ENCODE assay signal across 1 cellular context in the genomic region with DNA sequence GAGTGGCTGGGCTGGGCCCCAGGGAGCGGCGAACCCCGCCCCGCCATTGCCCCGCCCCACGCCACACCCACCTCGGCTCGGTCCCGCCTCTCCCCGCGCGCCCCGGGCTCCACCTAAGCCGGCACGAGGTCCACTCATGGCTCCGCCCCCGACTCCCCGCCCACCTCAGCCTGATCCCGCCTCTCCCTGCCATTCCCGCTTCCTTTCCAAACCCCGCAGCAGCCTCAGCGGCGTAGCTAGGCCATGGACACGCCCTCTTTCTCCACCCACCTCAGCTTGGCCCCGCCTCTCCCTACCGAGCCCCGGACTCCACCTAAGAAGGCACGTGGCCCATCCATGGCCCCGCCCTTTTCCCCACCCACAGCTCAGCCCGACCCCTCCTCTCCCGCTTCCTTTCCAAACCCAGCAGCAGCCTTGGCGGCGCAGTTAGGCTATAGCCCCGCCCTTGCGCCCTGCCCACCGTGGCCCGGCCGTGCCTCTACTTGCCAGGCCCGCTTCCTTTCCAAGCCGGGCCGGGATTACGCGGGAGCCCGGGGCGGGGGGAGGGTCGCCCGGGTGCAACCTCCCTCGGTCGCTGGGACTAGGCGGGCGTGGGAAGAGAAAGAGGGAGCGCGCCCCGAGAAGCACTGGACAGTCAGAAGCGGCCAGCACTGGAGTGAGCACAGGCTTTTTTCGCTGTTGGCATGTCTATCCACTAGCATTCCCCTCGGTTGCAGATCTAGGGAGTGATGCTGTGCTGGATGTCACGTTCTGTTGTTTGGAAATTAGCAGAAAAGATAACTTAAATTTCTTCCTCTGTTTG.
TF ChIP-seq lines count a peak whose summit lies in the region.

A gene with protein sequence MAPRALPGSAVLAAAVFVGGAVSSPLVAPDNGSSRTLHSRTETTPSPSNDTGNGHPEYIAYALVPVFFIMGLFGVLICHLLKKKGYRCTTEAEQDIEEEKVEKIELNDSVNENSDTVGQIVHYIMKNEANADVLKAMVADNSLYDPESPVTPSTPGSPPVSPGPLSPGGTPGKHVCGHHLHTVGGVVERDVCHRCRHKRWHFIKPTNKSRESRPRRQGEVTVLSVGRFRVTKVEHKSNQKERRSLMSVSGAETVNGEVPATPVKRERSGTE (minus strand): TSS at position 4 of the 802 bp plus-strand sequence. CDS start 89 bp downstream, outside the sequence.

TF ChIP-seq in HepG2, 621 proteins besides CTCF, POLR2A, EP300 and RAD21 (continued from another document and continues in another):
- TF ChIP-seq SAP130 (CRISPR knock-in tag; IDR thresholded peaks at IDR 0.05; ENCODE audit: low read depth) (peak; percentile 84), ZNF354B (CRISPR knock-in tag; IDR thresholded peaks at IDR 0.05) (0 out of 2 replicates have a peak, but pooled peaks have one; percentile 56), ZNF224 (CRISPR knock-in tag; IDR thresholded peaks at IDR 0.05) (no peak), ARNTL (CRISPR knock-in tag; IDR thresholded peaks at IDR 0.05) (peak; percentile 96), ZNF768 (CRISPR knock-in tag; IDR thresholded peaks at IDR 0.05) (no peak), ZNF235 (CRISPR knock-in tag; IDR thresholded peaks at IDR 0.05; ENCODE audit: borderline replicate concordance) (no peak), ZNF572 (CRISPR knock-in tag; IDR thresholded peaks at IDR 0.05) (0 out of 2 replicates have a peak, but pooled peaks have one; percentile 45), ZSCAN29 (CRISPR knock-in tag; conservative IDR thresholded peaks at IDR 0.05) (peak; percentile 93), ZBTB7B (CRISPR knock-in tag; IDR thresholded peaks at IDR 0.05) (no peak), CENPX (CRISPR knock-in tag; IDR thresholded peaks at IDR 0.05) (no peak), ZBTB38 (CRISPR knock-in tag; IDR thresholded peaks at IDR 0.05) (no peak; the same call in 1 of the 2 replicates), CHD4 (IDR thresholded peaks at IDR 0.05; ENCODE audit: borderline replicate concordance, low read length) (0 out of 2 replicates have a peak, but pooled peaks have one; percentile 36), MBNL3 (CRISPR knock-in tag; conservative IDR thresholded peaks at IDR 0.05) (no peak), NFE2L1 (CRISPR knock-in tag; IDR thresholded peaks at IDR 0.05; ENCODE audit: borderline replicate concordance) (no peak), ZNF562 (CRISPR knock-in tag; IDR thresholded peaks at IDR 0.05; ENCODE audit: borderline replicate concordance) (no peak), MAZ (IDR thresholded peaks at IDR 0.05; ENCODE audit: borderline replicate concordance, low read depth, low read length) (peak; percentile 58; the same call in 1 of the 2 replicates), MAZ (CRISPR knock-in tag; IDR thresholded peaks at IDR 0.05; ENCODE audit: low read depth) (no peak), ZNF564 (CRISPR knock-in tag; IDR thresholded peaks at IDR 0.05) (peak; percentile 8; the same call in 1 of the 2 replicates), BORCS8-MEF2B (CRISPR knock-in tag; IDR thresholded peaks at IDR 0.05) (no peak), PTBP1 (IDR thresholded peaks at IDR 0.05; ENCODE audit: low read depth, low read length, poor library complexity, severe bottlenecking) (no peak), BCL6 (CRISPR knock-in tag; IDR thresholded peaks at IDR 0.05) (no peak; the same call in 1 of the 2 replicates), ZMAT3 (CRISPR knock-in tag; conservative IDR thresholded peaks at IDR 0.05) (no peak), ZNF317 (CRISPR knock-in tag; IDR thresholded peaks at IDR 0.05) (peak; percentile 81; the same call in 1 of the 2 replicates), SALL1 (CRISPR knock-in tag; IDR thresholded peaks at IDR 0.05) (peak; percentile 58), TAF15 (IDR thresholded peaks at IDR 0.05; ENCODE audit: low read depth, low read length, poor library complexity, severe bottlenecking) (no peak), PHF8 (CRISPR knock-in tag; IDR thresholded peaks at IDR 0.05) (peak; percentile 32; the same call in 1 of the 2 replicates), YY1 (IDR thresholded peaks at IDR 0.05; ENCODE audit: insufficient read depth, insufficient replicate concordance, low read depth, low read length) (no peak), POGZ (CRISPR knock-in tag; IDR thresholded peaks at IDR 0.05) (peak; percentile 63; the same call in 1 of the 2 replicates), ZNF709 (CRISPR knock-in tag; IDR thresholded peaks at IDR 0.05) (0 out of 2 replicates have a peak, but pooled peaks have one; percentile 4), ZNF350 (CRISPR knock-in tag; IDR thresholded peaks at IDR 0.05; ENCODE audit: borderline replicate concordance, low read depth) (peak; percentile 38; the same call in 1 of the 2 replicates)
- TF ChIP-seq, protein P1, sequence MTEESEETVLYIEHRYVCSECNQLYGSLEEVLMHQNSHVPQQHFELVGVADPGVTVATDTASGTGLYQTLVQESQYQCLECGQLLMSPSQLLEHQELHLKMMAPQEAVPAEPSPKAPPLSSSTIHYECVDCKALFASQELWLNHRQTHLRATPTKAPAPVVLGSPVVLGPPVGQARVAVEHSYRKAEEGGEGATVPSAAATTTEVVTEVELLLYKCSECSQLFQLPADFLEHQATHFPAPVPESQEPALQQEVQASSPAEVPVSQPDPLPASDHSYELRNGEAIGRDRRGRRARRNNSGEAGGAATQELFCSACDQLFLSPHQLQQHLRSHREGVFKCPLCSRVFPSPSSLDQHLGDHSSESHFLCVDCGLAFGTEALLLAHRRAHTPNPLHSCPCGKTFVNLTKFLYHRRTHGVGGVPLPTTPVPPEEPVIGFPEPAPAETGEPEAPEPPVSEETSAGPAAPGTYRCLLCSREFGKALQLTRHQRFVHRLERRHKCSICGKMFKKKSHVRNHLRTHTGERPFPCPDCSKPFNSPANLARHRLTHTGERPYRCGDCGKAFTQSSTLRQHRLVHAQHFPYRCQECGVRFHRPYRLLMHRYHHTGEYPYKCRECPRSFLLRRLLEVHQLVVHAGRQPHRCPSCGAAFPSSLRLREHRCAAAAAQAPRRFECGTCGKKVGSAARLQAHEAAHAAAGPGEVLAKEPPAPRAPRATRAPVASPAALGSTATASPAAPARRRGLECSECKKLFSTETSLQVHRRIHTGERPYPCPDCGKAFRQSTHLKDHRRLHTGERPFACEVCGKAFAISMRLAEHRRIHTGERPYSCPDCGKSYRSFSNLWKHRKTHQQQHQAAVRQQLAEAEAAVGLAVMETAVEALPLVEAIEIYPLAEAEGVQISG (CRISPR knock-in tag; IDR thresholded peaks at IDR 0.05) = peak; percentile 89
- TF ChIP-seq, protein P2, sequence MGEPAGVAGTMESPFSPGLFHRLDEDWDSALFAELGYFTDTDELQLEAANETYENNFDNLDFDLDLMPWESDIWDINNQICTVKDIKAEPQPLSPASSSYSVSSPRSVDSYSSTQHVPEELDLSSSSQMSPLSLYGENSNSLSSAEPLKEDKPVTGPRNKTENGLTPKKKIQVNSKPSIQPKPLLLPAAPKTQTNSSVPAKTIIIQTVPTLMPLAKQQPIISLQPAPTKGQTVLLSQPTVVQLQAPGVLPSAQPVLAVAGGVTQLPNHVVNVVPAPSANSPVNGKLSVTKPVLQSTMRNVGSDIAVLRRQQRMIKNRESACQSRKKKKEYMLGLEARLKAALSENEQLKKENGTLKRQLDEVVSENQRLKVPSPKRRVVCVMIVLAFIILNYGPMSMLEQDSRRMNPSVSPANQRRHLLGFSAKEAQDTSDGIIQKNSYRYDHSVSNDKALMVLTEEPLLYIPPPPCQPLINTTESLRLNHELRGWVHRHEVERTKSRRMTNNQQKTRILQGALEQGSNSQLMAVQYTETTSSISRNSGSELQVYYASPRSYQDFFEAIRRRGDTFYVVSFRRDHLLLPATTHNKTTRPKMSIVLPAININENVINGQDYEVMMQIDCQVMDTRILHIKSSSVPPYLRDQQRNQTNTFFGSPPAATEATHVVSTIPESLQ (CRISPR knock-in tag; conservative IDR thresholded peaks at IDR 0.05) = no peak
- TF ChIP-seq, protein P3, sequence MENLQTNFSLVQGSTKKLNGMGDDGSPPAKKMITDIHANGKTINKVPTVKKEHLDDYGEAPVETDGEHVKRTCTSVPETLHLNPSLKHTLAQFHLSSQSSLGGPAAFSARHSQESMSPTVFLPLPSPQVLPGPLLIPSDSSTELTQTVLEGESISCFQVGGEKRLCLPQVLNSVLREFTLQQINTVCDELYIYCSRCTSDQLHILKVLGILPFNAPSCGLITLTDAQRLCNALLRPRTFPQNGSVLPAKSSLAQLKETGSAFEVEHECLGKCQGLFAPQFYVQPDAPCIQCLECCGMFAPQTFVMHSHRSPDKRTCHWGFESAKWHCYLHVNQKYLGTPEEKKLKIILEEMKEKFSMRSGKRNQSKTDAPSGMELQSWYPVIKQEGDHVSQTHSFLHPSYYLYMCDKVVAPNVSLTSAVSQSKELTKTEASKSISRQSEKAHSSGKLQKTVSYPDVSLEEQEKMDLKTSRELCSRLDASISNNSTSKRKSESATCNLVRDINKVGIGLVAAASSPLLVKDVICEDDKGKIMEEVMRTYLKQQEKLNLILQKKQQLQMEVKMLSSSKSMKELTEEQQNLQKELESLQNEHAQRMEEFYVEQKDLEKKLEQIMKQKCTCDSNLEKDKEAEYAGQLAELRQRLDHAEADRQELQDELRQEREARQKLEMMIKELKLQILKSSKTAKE (CRISPR knock-in tag; IDR thresholded peaks at IDR 0.05; ENCODE audit: borderline replicate concordance) = peak; percentile 40; the same call in 1 of the 2 replicates
- TF ChIP-seq, protein P4, sequence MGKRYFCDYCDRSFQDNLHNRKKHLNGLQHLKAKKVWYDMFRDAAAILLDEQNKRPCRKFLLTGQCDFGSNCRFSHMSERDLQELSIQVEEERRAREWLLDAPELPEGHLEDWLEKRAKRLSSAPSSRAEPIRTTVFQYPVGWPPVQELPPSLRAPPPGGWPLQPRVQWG (CRISPR knock-in tag; IDR thresholded peaks at IDR 0.05; ENCODE audit: borderline replicate concordance, low read depth) = no peak
- TF ChIP-seq, protein P5, sequence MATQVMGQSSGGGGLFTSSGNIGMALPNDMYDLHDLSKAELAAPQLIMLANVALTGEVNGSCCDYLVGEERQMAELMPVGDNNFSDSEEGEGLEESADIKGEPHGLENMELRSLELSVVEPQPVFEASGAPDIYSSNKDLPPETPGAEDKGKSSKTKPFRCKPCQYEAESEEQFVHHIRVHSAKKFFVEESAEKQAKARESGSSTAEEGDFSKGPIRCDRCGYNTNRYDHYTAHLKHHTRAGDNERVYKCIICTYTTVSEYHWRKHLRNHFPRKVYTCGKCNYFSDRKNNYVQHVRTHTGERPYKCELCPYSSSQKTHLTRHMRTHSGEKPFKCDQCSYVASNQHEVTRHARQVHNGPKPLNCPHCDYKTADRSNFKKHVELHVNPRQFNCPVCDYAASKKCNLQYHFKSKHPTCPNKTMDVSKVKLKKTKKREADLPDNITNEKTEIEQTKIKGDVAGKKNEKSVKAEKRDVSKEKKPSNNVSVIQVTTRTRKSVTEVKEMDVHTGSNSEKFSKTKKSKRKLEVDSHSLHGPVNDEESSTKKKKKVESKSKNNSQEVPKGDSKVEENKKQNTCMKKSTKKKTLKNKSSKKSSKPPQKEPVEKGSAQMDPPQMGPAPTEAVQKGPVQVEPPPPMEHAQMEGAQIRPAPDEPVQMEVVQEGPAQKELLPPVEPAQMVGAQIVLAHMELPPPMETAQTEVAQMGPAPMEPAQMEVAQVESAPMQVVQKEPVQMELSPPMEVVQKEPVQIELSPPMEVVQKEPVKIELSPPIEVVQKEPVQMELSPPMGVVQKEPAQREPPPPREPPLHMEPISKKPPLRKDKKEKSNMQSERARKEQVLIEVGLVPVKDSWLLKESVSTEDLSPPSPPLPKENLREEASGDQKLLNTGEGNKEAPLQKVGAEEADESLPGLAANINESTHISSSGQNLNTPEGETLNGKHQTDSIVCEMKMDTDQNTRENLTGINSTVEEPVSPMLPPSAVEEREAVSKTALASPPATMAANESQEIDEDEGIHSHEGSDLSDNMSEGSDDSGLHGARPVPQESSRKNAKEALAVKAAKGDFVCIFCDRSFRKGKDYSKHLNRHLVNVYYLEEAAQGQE (IDR thresholded peaks at IDR 0.05; ENCODE audit: borderline replicate concordance in 1 of 2, low read depth in 1 of 2, low read length in 2 of 2) = no peak
- TF ChIP-seq, protein P6, sequence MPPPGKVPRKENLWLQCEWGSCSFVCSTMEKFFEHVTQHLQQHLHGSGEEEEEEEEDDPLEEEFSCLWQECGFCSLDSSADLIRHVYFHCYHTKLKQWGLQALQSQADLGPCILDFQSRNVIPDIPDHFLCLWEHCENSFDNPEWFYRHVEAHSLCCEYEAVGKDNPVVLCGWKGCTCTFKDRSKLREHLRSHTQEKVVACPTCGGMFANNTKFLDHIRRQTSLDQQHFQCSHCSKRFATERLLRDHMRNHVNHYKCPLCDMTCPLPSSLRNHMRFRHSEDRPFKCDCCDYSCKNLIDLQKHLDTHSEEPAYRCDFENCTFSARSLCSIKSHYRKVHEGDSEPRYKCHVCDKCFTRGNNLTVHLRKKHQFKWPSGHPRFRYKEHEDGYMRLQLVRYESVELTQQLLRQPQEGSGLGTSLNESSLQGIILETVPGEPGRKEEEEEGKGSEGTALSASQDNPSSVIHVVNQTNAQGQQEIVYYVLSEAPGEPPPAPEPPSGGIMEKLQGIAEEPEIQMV (CRISPR knock-in tag; IDR thresholded peaks at IDR 0.05; ENCODE audit: low read depth) = peak; percentile 55; the same call in 1 of the 2 replicates
- TF ChIP-seq, protein P7, sequence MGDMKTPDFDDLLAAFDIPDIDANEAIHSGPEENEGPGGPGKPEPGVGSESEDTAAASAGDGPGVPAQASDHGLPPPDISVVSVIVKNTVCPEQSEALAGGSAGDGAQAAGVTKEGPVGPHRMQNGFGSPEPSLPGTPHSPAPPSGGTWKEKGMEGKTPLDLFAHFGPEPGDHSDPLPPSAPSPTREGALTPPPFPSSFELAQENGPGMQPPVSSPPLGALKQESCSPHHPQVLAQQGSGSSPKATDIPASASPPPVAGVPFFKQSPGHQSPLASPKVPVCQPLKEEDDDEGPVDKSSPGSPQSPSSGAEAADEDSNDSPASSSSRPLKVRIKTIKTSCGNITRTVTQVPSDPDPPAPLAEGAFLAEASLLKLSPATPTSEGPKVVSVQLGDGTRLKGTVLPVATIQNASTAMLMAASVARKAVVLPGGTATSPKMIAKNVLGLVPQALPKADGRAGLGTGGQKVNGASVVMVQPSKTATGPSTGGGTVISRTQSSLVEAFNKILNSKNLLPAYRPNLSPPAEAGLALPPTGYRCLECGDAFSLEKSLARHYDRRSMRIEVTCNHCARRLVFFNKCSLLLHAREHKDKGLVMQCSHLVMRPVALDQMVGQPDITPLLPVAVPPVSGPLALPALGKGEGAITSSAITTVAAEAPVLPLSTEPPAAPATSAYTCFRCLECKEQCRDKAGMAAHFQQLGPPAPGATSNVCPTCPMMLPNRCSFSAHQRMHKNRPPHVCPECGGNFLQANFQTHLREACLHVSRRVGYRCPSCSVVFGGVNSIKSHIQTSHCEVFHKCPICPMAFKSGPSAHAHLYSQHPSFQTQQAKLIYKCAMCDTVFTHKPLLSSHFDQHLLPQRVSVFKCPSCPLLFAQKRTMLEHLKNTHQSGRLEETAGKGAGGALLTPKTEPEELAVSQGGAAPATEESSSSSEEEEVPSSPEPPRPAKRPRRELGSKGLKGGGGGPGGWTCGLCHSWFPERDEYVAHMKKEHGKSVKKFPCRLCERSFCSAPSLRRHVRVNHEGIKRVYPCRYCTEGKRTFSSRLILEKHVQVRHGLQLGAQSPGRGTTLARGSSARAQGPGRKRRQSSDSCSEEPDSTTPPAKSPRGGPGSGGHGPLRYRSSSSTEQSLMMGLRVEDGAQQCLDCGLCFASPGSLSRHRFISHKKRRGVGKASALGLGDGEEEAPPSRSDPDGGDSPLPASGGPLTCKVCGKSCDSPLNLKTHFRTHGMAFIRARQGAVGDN (CRISPR knock-in tag; IDR thresholded peaks at IDR 0.05) = peak; percentile 89
